ENCODE assay signal across 23 cellular contexts in the genomic region with DNA sequence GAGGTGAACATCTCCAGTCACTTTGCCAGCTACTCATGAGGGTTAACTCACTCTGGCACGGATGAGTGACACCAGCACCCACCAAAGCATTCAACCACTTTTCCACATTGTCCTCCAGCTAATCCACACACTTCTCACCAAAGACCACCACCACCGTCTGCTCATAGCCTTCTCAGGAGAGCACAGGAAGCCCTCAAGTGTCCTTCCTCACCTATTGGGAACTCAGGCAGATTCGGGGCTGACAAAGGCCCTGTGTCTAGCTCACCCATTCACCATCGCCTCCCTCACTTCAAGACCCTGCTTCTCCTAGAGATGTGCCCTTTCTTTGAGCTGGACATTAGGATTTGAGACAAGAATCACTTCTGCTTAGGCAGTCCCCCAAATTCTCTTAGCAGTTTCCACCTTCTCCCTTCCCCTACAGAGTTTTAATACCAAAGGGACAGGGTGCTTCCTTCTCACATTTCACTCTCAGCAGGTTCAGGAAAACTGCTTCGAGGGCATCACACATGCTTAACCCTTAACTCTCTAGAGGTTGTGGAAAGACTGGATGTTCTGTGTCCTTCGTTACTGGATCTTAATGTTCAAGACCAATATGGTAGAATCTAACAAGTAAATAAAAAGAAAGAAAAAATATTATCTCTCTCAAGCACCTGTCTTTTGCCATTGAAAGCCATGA. TPM values are rescaled to one million over a fixed set of nuclear protein-coding genes. Genes with fewer than 3 reads are reported as not detected.
"Had no signal": no experiment of that assay in that cellular context is flagged by ENCODE, and none has a peak within 500 bp of the region (broad histone marks: within the 10 kb centered on the region; RNA-seq: fewer than 3 reads in every experiment).

No MANE protein-coding gene starts in this region.

- H3K4me3 Mint-ChIP-seq: activated B cell treated with CpG ODN at 0.5 μM for 24 hours; activated CD4-positive, alpha-beta memory T cell treated with anti-CD3 and anti-CD28 coated beads, Interleukin-2, amount 10 ng/mL, durations not matched to agents 7 days and 5 days; activated naive CD4-positive, alpha-beta T cell treated with anti-CD3 and anti-CD28 coated beads for 36 hours; activated naive CD8-positive, alpha-beta T cell; activated T-helper 17 cell treated with anti-CD3 and anti-CD28 coated beads, Interleukin-2, amount 50 U/mL, for 72 hours; central memory CD8-positive, alpha-beta T cell; IgD-negative memory B cell; T-helper 1 cell treated with Interleukin-12 subunit alpha and Interleukin-12 subunit beta and Interleukin-4 antibody, amounts not matched to agents 30 μg/mL and 1 μg/mL, for 36 hours had no signal

- H3K4me1 Mint-ChIP-seq: activated B cell treated with CpG ODN at 0.5 μM for 24 hours; activated T-helper 17 cell treated with anti-CD3 and anti-CD28 coated beads, Interleukin-2, amount 50 U/mL, for 72 hours; central memory CD8-positive, alpha-beta T cell had no signal

- FAIRE-seq: RCC 7860 had no signal

- DNase-seq: activated B cell treated with CpG ODN at 0.5 μM for 24 hours; activated CD4-positive, alpha-beta memory T cell treated with anti-CD3 and anti-CD28 coated beads, Interleukin-2, amount 10 ng/mL, durations not matched to agents 7 days and 5 days; activated CD4-positive, alpha-beta T cell treated with anti-CD3 and anti-CD28 coated beads, Interleukin-2, amount 50 U/mL, for 1 hour; activated gamma-delta T cell; activated naive CD4-positive, alpha-beta T cell treated with anti-CD3 and anti-CD28 coated beads for 36 hours; activated T-cell treated with anti-CD3 and anti-CD28 coated beads for 4 hours; activated T-cell treated with anti-CD3 and anti-CD28 coated beads, Interleukin-2, amount 50 U/mL, for 48 hours; KG1; NCI-H1092; NCI-H1417; NCI-H1930; NCI-H2107; NCI-H2171 treated with DMSO at 0.1 percent for 48 hours; NCI-H226; SHP77 had no signal

- H3K36me3 Mint-ChIP-seq: activated naive CD8-positive, alpha-beta T cell; IgD-negative memory B cell had no signal

- H3K27me3 Mint-ChIP-seq: activated B cell treated with CpG ODN at 0.5 μM for 24 hours, IgD-negative memory B cell had no signal

- H3K9me3 Mint-ChIP-seq: activated B cell treated with CpG ODN at 0.5 μM for 24 hours; activated naive CD4-positive, alpha-beta T cell treated with anti-CD3 and anti-CD28 coated beads for 36 hours; activated T-helper 17 cell treated with anti-CD3 and anti-CD28 coated beads, Interleukin-2, amount 50 U/mL, for 72 hours; T-helper 1 cell treated with Interleukin-12 subunit alpha and Interleukin-12 subunit beta and Interleukin-4 antibody, amounts not matched to agents 30 μg/mL and 1 μg/mL, for 36 hours had no signal

- H3K27ac Mint-ChIP-seq: activated B cell treated with CpG ODN at 0.5 μM for 24 hours; activated CD4-positive, alpha-beta memory T cell treated with anti-CD3 and anti-CD28 coated beads, Interleukin-2, amount 10 ng/mL, durations not matched to agents 7 days and 5 days; activated naive CD4-positive, alpha-beta T cell treated with anti-CD3 and anti-CD28 coated beads for 36 hours; activated naive CD8-positive, alpha-beta T cell; activated T-helper 17 cell treated with anti-CD3 and anti-CD28 coated beads, Interleukin-2, amount 50 U/mL, for 72 hours; IgD-negative memory B cell; T-helper 1 cell treated with Interleukin-12 subunit alpha and Interleukin-12 subunit beta and Interleukin-4 antibody, amounts not matched to agents 30 μg/mL and 1 μg/mL, for 36 hours had no signal

- ATAC-seq: activated T-helper 17 cell treated with anti-CD3 and anti-CD28 coated beads, Interleukin-2, amount 50 U/mL, for 72 hours had no signal

RNA-seq across cellular contexts. Expression of gene RXFP1, which starts 11.0 kb away (rescaled TPM):
- total RNA-seq: activated B cell treated with CpG ODN at 0.5 μM for 24 hours; activated CD4-positive, alpha-beta memory T cell treated with anti-CD3 and anti-CD28 coated beads, Interleukin-2, amount 10 ng/mL, durations not matched to agents 7 days and 5 days; activated CD8-positive, alpha-beta memory T cell treated with anti-CD3 and anti-CD28 coated beads for 36 hours; activated naive CD4-positive, alpha-beta T cell treated with anti-CD3 and anti-CD28 coated beads for 36 hours; activated T-helper 17 cell treated with anti-CD3 and anti-CD28 coated beads, Interleukin-2, amount 50 U/mL, for 72 hours; NCI-H460 had no signal
- polyA plus RNA-seq: IgD-negative memory B cell had no signal
